ENCODE assay signal across 25 cellular contexts in the genomic region with DNA sequence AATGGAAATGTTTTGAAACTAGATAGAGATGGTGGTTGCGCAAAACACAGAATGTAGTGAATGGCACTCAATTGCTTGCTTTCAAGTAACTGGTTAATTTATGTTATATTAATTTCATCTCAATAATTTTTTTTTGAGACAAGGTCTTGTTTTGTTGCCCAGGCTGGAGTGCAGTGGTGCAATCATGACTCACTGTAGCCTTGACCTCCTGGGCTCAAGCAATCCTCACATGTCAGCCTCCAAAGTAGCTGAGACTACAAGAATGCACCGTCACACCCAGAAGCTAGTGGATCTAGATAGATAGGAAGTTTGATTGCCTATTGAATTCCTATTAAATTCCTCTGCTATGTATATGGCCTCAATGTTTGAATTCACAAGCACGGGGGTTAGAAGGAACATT. TPM values are rescaled to one million over a fixed set of nuclear protein-coding genes. Genes with fewer than 3 reads are reported as not detected.
"Had no signal": no experiment of that assay in that cellular context is flagged by ENCODE, and none has a peak within 500 bp of the region (broad histone marks: within the 10 kb centered on the region; RNA-seq: fewer than 3 reads in every experiment).

No MANE protein-coding gene starts in this region.

- H3K9me3 ChIP-seq: SJSA1, SK-N-SH had no signal

- H3K4me1 ChIP-seq: SJSA1 had no signal

- H3K36me3 ChIP-seq: SJSA1 had no signal

- FAIRE-seq: HTR-8/SVneo, RCC 7860 had no signal

- DNase-seq: Kasumi-1, MM.1S, NCI-H1092 treated with DMSO at 0.1 percent for 48 hours, NCI-H1436, NCI-H187, NCI-H2029, NCI-H2081 treated with DMSO at 0.1 percent for 48 hours, NCI-H2171, NCI-H226, NCI-H446, NCI-H510A, NCI-H524 treated with DMSO at 0.1 percent for 48 hours, NCI-H69, NCI-H774, Right ventricle myocardium superior, RPMI8226, SIG-M5, SK-N-SH, SW 1271 had no signal

- H3K27me3 ChIP-seq: SJSA1 had no signal

- H3K27ac ChIP-seq: HL-60, KMS-11, SJSA1 had no signal

- H3K4me3 ChIP-seq: SJSA1 had no signal

- H3K4me2 ChIP-seq: KMS-11, SK-N-SH had no signal

- H3K9ac ChIP-seq: KMS-11, SK-N-SH had no signal

RNA-seq across cellular contexts. Expression of a gene that starts 26.4 kb away (rescaled TPM):
- total RNA-seq: M059J, SJSA1 had no signal

RNA-seq across cellular contexts. Expression of a gene that starts 30.2 kb away (rescaled TPM):
- total RNA-seq: M059J, Right ventricle myocardium superior, SJSA1 had no signal
- polyA plus RNA-seq: SK-N-SH had no signal

RNA-seq across cellular contexts. Expression of a gene that starts 30.2 kb away (rescaled TPM):
- total RNA-seq: M059J, Right ventricle myocardium superior, SJSA1 had no signal
- polyA plus RNA-seq: SK-N-SH had no signal

RNA-seq across cellular contexts. Expression of a gene that starts 44.0 kb away (rescaled TPM):
- total RNA-seq: M059J, Right ventricle myocardium superior, SJSA1 had no signal
- polyA plus RNA-seq: SK-N-SH had no signal
